Comparison of ENCODE assay signal across 34 cellular contexts in genomic region chr9:13116292-13116691, GRCh38.
"Had no signal": no experiment of that assay in that cellular context is flagged by ENCODE, and none has a peak within 500 bp of the region (broad histone marks: within the 10 kb centered on the region; RNA-seq: fewer than 3 reads in every experiment).

No MANE protein-coding gene starts in this region.

- FAIRE-seq: astrocyte, TTC549 had no signal

- H3K27me3 ChIP-seq: adrenal gland, body of pancreas, brain microvascular endothelial cell, breast epithelium, cardiac muscle cell had no signal

- DNase-seq: activated B cell treated with CpG ODN at 0.5 μM for 24 hours; activated CD4-positive, alpha-beta memory T cell treated with anti-CD3 and anti-CD28 coated beads for 36 hours; activated CD4-positive, alpha-beta T cell treated with anti-CD3 and anti-CD28 coated beads for 4 hours; activated CD4-positive, alpha-beta T cell treated with anti-CD3 and anti-CD28 coated beads, Interleukin-2, amount 10 ng/mL, durations not matched to agents 24 days and 14 days; activated CD4-positive, alpha-beta T cell treated with anti-CD3 and anti-CD28 coated beads, Interleukin-2, amount 50 U/mL, for 1 hour; activated CD4-positive, alpha-beta T cell treated with anti-CD3 and anti-CD28 coated beads, Interleukin-2, amount 50 U/mL, for 4 hours; activated CD4-positive, CD25-positive, alpha-beta regulatory T cell treated with anti-CD3 and anti-CD28 coated beads, Interleukin-2, amount 50 U/mL, for 72 hours; activated CD8-positive, alpha-beta memory T cell treated with anti-CD3 and anti-CD28 coated beads, Interleukin-2, amount 50 U/mL, for 4 hours; activated CD8-positive, alpha-beta T cell treated with anti-CD3 and anti-CD28 coated beads for 36 hours; activated effector memory CD4-positive, alpha-beta T cell treated with anti-CD3 and anti-CD28 coated beads, Interleukin-2, amount 50 U/mL, for 16 hours; activated gamma-delta T cell treated with Interleukin-2 at 50 U/mL for 16 hours; activated naive CD4-positive, alpha-beta T cell; activated naive CD4-positive, alpha-beta T cell treated with anti-CD3 and anti-CD28 coated beads for 36 hours; activated naive CD4-positive, alpha-beta T cell treated with anti-CD3 and anti-CD28 coated beads, Interleukin-2, amount 50 U/mL, for 16 hours; activated naive CD8-positive, alpha-beta T cell treated with anti-CD3 and anti-CD28 coated beads for 36 hours; activated T-cell treated with anti-CD3 and anti-CD28 coated beads for 4 hours; activated T-cell treated with anti-CD3 and anti-CD28 coated beads, Interleukin-2, amount 50 U/mL, for 1 hour; activated T-cell treated with anti-CD3 and anti-CD28 coated beads, Interleukin-2, amount 50 U/mL, for 4 hours; activated T-cell treated with anti-CD3 and anti-CD28 coated beads, Interleukin-2, amount 50 U/mL, for 72 hours; adrenal gland; amniotic stem cell; aorta; body of pancreas; brain microvascular endothelial cell; caudate nucleus; cerebellar nuclear complex; T-helper 2 cell; T-helper 9 cell had no signal

- ATAC-seq: activated CD8-positive, alpha-beta T cell treated with anti-CD3 and anti-CD28 coated beads for 36 hours; activated naive CD4-positive, alpha-beta T cell treated with anti-CD3 and anti-CD28 coated beads, Interleukin-2, amount 50 U/mL, for 72 hours; activated T-cell treated with anti-CD3 and anti-CD28 coated beads, Interleukin-2, amount 50 U/mL, for 4 hours; activated T-cell treated with anti-CD3 and anti-CD28 coated beads, Interleukin-2, amount 50 U/mL, for 72 hours; activated T-helper 17 cell treated with anti-CD3 and anti-CD28 coated beads, Interleukin-2, amount 50 U/mL, for 72 hours; body of pancreas had no signal

- H3K4me3 ChIP-seq: adrenal gland, body of pancreas, breast epithelium, cardiac muscle cell had no signal

- H3K36me3 ChIP-seq: breast epithelium had no signal
